Comparison of ENCODE assay signal across 1 cellular context in genomic region chr14:75551021-75551420, GRCh38.
TF ChIP-seq lines count a peak whose summit lies in the region.

No MANE protein-coding gene starts in this region.

TF ChIP-seq in GM23338, 12 proteins besides CTCF, POLR2A, EP300 and RAD21 (continued from another document):
- TF ChIP-seq ZNF462 (CRISPR knock-in tag; IDR thresholded peaks at IDR 0.05) (no peak), EZH2phosphoT487 (IDR thresholded peaks at IDR 0.05; ENCODE audit: unreplicated experiment) (no peak), EZH2 (IDR thresholded peaks at IDR 0.05; ENCODE audit: low read depth, unreplicated experiment) (no peak), CREB1 (CRISPR knock-in tag; IDR thresholded peaks at IDR 0.05; ENCODE audit: low read depth) (no peak), STAT1 (IDR thresholded peaks at IDR 0.05; ENCODE audit: unreplicated experiment) (no peak), ZNF114 (CRISPR knock-in tag; IDR thresholded peaks at IDR 0.05) (no peak), POLR2AphosphoS5 (IDR thresholded peaks at IDR 0.05; ENCODE audit: low read depth) (no peak)
- TF ChIP-seq, protein P1, sequence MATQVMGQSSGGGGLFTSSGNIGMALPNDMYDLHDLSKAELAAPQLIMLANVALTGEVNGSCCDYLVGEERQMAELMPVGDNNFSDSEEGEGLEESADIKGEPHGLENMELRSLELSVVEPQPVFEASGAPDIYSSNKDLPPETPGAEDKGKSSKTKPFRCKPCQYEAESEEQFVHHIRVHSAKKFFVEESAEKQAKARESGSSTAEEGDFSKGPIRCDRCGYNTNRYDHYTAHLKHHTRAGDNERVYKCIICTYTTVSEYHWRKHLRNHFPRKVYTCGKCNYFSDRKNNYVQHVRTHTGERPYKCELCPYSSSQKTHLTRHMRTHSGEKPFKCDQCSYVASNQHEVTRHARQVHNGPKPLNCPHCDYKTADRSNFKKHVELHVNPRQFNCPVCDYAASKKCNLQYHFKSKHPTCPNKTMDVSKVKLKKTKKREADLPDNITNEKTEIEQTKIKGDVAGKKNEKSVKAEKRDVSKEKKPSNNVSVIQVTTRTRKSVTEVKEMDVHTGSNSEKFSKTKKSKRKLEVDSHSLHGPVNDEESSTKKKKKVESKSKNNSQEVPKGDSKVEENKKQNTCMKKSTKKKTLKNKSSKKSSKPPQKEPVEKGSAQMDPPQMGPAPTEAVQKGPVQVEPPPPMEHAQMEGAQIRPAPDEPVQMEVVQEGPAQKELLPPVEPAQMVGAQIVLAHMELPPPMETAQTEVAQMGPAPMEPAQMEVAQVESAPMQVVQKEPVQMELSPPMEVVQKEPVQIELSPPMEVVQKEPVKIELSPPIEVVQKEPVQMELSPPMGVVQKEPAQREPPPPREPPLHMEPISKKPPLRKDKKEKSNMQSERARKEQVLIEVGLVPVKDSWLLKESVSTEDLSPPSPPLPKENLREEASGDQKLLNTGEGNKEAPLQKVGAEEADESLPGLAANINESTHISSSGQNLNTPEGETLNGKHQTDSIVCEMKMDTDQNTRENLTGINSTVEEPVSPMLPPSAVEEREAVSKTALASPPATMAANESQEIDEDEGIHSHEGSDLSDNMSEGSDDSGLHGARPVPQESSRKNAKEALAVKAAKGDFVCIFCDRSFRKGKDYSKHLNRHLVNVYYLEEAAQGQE (IDR thresholded peaks at IDR 0.05; ENCODE audit: unreplicated experiment) = no peak
